In the genomic region with DNA sequence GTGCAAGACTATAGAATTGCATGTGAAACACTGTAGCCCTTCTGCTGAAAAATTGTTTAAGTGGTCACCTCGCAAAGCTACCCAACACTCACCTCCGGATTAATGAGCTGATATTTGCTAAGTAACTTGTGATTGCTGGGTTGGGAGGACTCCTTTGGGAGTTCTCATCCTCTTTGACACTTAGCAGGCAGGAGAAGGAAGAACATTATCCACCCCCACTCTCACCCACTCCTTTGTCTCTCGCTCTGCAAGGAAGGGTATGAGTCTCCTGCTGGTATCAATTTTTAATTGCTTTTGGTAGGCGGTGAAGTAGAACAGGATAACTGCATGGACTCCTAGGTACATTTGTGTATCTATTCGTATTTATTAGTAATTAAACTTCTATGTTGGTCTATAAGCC, we compare ENCODE assay signal across 29 cellular contexts. TPM values are rescaled to one million over a fixed set of nuclear protein-coding genes. Genes with fewer than 3 reads are reported as not detected.
"Had no signal": no experiment of that assay in that cellular context is flagged by ENCODE, and none has a peak within 500 bp of the region (broad histone marks: within the 10 kb centered on the region; RNA-seq: fewer than 3 reads in every experiment).

No MANE protein-coding gene starts in this region.

- H3K36me3 ChIP-seq: adrenal gland, cardiac muscle cell, colonic mucosa, heart right ventricle, right lobe of liver, thoracic aorta had no signal

- H3K9me3 Mint-ChIP-seq: activated naive CD8-positive, alpha-beta T cell treated with anti-CD3 and anti-CD28 coated beads for 36 hours; naive thymus-derived CD4-positive, alpha-beta T cell; stimulated activated naive CD8-positive, alpha-beta T cell treated with anti-CD3 and anti-CD28 coated beads, Interleukin-15, Interleukin-2, amounts not matched to agents 100 ng/mL and 50 ng/mL, for 24 hours had no signal

- H3K36me3 Mint-ChIP-seq: activated naive CD8-positive, alpha-beta T cell treated with anti-CD3 and anti-CD28 coated beads for 36 hours; naive thymus-derived CD4-positive, alpha-beta T cell had no signal

- H3K27me3 ChIP-seq: adrenal gland, body of pancreas, colonic mucosa, right lobe of liver had no signal

- H3K9me3 ChIP-seq: adrenal gland, body of pancreas, colonic mucosa, heart right ventricle, right lobe of liver, thoracic aorta had no signal

- DNase-seq: activated CD4-positive, alpha-beta T cell treated with anti-CD3 and anti-CD28 coated beads for 4 hours; activated CD4-positive, alpha-beta T cell treated with anti-CD3 and anti-CD28 coated beads, Interleukin-2, amount 50 U/mL, for 4 hours; activated effector memory CD4-positive, alpha-beta T cell treated with Interleukin-2 at 50 U/mL for 16 hours; activated naive CD4-positive, alpha-beta T cell treated with Interleukin-2 at 50 U/mL for 16 hours; activated naive CD8-positive, alpha-beta T cell treated with anti-CD3 and anti-CD28 coated beads for 36 hours; activated T-cell treated with anti-CD3 and anti-CD28 coated beads for 4 hours; adrenal gland; aorta; body of pancreas; cerebellar nuclear complex; colonic mucosa; dorsolateral prefrontal cortex; effector memory CD4-positive, alpha-beta T cell; heart right ventricle; midbrain; naive thymus-derived CD4-positive, alpha-beta T cell; right lobe of liver; stimulated activated CD4-positive, alpha-beta T cell treated with anti-CD3 and anti-CD28 coated beads, Interleukin-12 subunit alpha, Interleukin-12 subunit beta, amount 100 ng/mL, for 4 hours; stimulated activated CD4-positive, alpha-beta T cell treated with anti-CD3 and anti-CD28 coated beads, Interleukin-4, amount 100 ng/mL, for 1 hour; T-helper 9 cell had no signal

- H3K4me3 Mint-ChIP-seq: activated naive CD8-positive, alpha-beta T cell treated with anti-CD3 and anti-CD28 coated beads for 36 hours; naive thymus-derived CD4-positive, alpha-beta T cell; stimulated activated naive CD8-positive, alpha-beta T cell treated with anti-CD3 and anti-CD28 coated beads, Interleukin-15, Interleukin-2, amounts not matched to agents 100 ng/mL and 50 ng/mL, for 24 hours had no signal

- H3K4me3 ChIP-seq: adrenal gland, body of pancreas, cardiac muscle cell, colonic mucosa, dorsolateral prefrontal cortex, heart right ventricle, right lobe of liver, thoracic aorta had no signal

- ATAC-seq: body of pancreas, heart right ventricle had no signal

- H3K79me2 ChIP-seq: parathyroid adenoma had no signal

- H3K27ac ChIP-seq: adrenal gland, body of pancreas, cardiac muscle cell, colonic mucosa, dorsolateral prefrontal cortex, parathyroid adenoma, right lobe of liver, thoracic aorta, VCaP had no signal

- H3K4me1 ChIP-seq: adrenal gland, colonic mucosa, parathyroid adenoma had no signal

- H3K27ac Mint-ChIP-seq: activated naive CD8-positive, alpha-beta T cell treated with anti-CD3 and anti-CD28 coated beads for 36 hours; naive thymus-derived CD4-positive, alpha-beta T cell; stimulated activated naive CD8-positive, alpha-beta T cell treated with anti-CD3 and anti-CD28 coated beads, Interleukin-15, Interleukin-2, amounts not matched to agents 100 ng/mL and 50 ng/mL, for 24 hours had no signal

RNA-seq across cellular contexts. Expression of a gene that starts 6.9 kb away (rescaled TPM):
- total RNA-seq: activated naive CD8-positive, alpha-beta T cell treated with anti-CD3 and anti-CD28 coated beads for 36 hours; aorta; body of pancreas; cardiac muscle cell; heart right ventricle; kidney epithelial cell; right lobe of liver; skeletal muscle tissue; subcutaneous adipose tissue; thoracic aorta had no signal
- polyA plus RNA-seq: heart right ventricle; naive thymus-derived CD4-positive, alpha-beta T cell; neural cell had no signal
